In the genomic region with DNA sequence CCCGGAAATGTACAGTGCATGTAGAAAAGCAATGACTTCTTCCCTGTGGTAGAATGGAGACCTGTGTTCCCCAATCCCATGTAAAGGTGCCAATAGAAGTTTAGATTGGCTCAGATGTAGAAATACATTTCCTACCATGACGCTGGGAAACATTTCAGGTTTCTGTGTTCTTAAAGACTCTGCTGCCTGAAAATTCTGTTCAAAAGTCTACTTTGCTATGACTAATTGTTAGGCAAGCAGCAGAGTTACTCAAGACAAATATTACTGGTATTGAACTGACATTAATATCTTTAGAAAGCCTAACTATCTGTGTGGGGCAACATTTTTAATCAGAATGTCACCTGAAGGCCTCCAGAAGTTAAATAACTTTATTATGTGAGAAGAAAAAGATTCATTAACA, we compare ENCODE assay signal across 19 cellular contexts.
DNase-seq lines count a peak whose midpoint lies in the region; ATAC-seq and TF ChIP-seq lines count a peak whose summit lies in the region.
"Had no signal": no experiment of that assay in that cellular context is flagged by ENCODE, and none has a peak within 500 bp of the region (broad histone marks: within the 10 kb centered on the region; RNA-seq: fewer than 3 reads in every experiment).

No MANE protein-coding gene starts in this region.

- H3K4me1 ChIP-seq in mammary epithelial cell (ENCODE audit: insufficient read depth, low read length) (peaks cover 22% of the 10 kb centered on the region), foreskin keratinocyte (peaks cover 18% of the 10 kb centered on the region), aorta (ENCODE audit: control insufficient read depth in 1 of 2, insufficient read depth in 2 of 2, low read length in 2 of 2) (peaks cover 0 to 2% of the 10 kb centered on the region in 2 donors), esophagus muscularis mucosa (no peaks in the 10 kb centered on the region)
- H3K4me1 ChIP-seq in CD8-positive, alpha-beta memory T cell (ENCODE audit: insufficient read depth, low read length), result no peaks in the 10 kb centered on the region
- H3K4me1 ChIP-seq: BLaER1 treated with 17β-estradiol and CSF1 and Interleukin-3, amounts not matched to agents 10 nM and 100 nM had no signal

- no peak for TF ChIP-seq CTCF in mammary epithelial cell (conservative IDR thresholded peaks at IDR 0.05 in 1 of 2, IDR thresholded peaks at IDR 0.05 in 1 of 2; ENCODE audit: extremely low read depth in 1 of 2, insufficient read depth in 1 of 2, low read depth in 1 of 2, low read length in 2 of 2)
- no peak for TF ChIP-seq CTCF in foreskin keratinocyte (conservative IDR thresholded peaks at IDR 0.05)
- TF ChIP-seq CTCF in esophagus muscularis mucosa (IDR thresholded peaks at IDR 0.05), result no peak

- CTCF ChIA-PET in mammary epithelial cell (lab: Charles Lee; ENCODE audit: low non-redundant PET), result no interaction called here
- CTCF ChIA-PET in CD8-positive, alpha-beta memory T cell (lab: Charles Lee), result no interaction called here

- no peaks in the 10 kb centered on the region for H3K27me3 ChIP-seq in mammary epithelial cell (ENCODE audit: insufficient read depth, low read length)
- H3K27me3 ChIP-seq in foreskin keratinocyte, result no peaks in the 10 kb centered on the region
- H3K27me3 ChIP-seq in aorta (ENCODE audit: control insufficient read depth in 1 of 2, insufficient read depth in 2 of 2, low read length in 1 of 2), result no peaks in the 10 kb centered on the region
- no peaks in the 10 kb centered on the region for H3K27me3 ChIP-seq in esophagus muscularis mucosa
- no peaks in the 10 kb centered on the region for H3K27me3 ChIP-seq in CD8-positive, alpha-beta memory T cell (ENCODE audit: insufficient read depth, low read length, poor library complexity, severe bottlenecking)
- H3K27me3 ChIP-seq: BLaER1 treated with 17β-estradiol and CSF1 and Interleukin-3, amounts not matched to agents 10 nM and 100 nM had no signal

- H3K27ac ChIP-seq in mammary epithelial cell (ENCODE audit: insufficient read depth, low read depth, low read length) (peak overlapping the region; percentile 51), foreskin keratinocyte (peak overlapping the region; percentile 72), aorta (ENCODE audit: low read depth in 1 of 2, low read length in 2 of 2) (peak overlapping the region in 1 of 2 donors; percentile 72), esophagus muscularis mucosa (replicated peaks in 1 of 4) (no peak overlapping the region)
- H3K27ac ChIP-seq in CD8-positive, alpha-beta memory T cell (ENCODE audit: low read depth, low read length), result no peak overlapping the region
- H3K27ac ChIP-seq: BLaER1 treated with 17β-estradiol and CSF1 and Interleukin-3, amounts not matched to agents 10 nM and 100 nM had no signal

- H3K9me3 ChIP-seq in mammary epithelial cell (replicated peaks; ENCODE audit: insufficient read depth, low read length), result no peaks in the 10 kb centered on the region
- no peaks in the 10 kb centered on the region for H3K9me3 ChIP-seq in aorta (ENCODE audit: control insufficient read depth, low read length)
- no peaks in the 10 kb centered on the region for H3K9me3 ChIP-seq in esophagus muscularis mucosa
- H3K9me3 ChIP-seq in CD8-positive, alpha-beta memory T cell (ENCODE audit: low read length), result no peaks in the 10 kb centered on the region
- H3K9me3 ChIP-seq: BLaER1 treated with 17β-estradiol and CSF1 and Interleukin-3, amounts not matched to agents 10 nM and 100 nM had no signal

- POLR2A ChIA-PET in CD8-positive, alpha-beta memory T cell (lab: Charles Lee), result no interaction called here

- peaks cover 0 to 9% (median 4%) of the 10 kb centered on the region in 5 donors for H3K9me3 Mint-ChIP-seq in CD8-positive, alpha-beta memory T cell
- H3K9me3 Mint-ChIP-seq: dendritic cell treated with granulocyte-macrophage colony-stimulating factor and Interleukin-4, amounts not matched to agents 40 ng/mL and 50 ng/mL, for 4 days had no signal

- H3K27ac Mint-ChIP-seq in CD8-positive, alpha-beta memory T cell, result no peak overlapping the region
- H3K27ac Mint-ChIP-seq: dendritic cell treated with granulocyte-macrophage colony-stimulating factor and Interleukin-4, amounts not matched to agents 40 ng/mL and 50 ng/mL, for 4 days; natural killer cell treated with Interleukin-12 subunit alpha and Interleukin-12 subunit beta and Interleukin-15 and Interleukin-18, amount 100 ng/mL, for 72 hours; progenitor cell of endocrine pancreas had no signal

- H3K36me3 ChIP-seq in mammary epithelial cell (ENCODE audit: insufficient read depth, low read length) (no peaks in the 10 kb centered on the region), aorta (ENCODE audit: control insufficient read depth in 1 of 2, insufficient read depth in 2 of 2, low read length in 1 of 2) (no peaks in the 10 kb centered on the region), esophagus muscularis mucosa (no peaks in the 10 kb centered on the region)
- H3K36me3 ChIP-seq in CD8-positive, alpha-beta memory T cell (ENCODE audit: insufficient read depth, low read length), result no peaks in the 10 kb centered on the region
- H3K36me3 ChIP-seq: BLaER1 treated with 17β-estradiol and CSF1 and Interleukin-3, amounts not matched to agents 10 nM and 100 nM had no signal

- H3K4me3 ChIP-seq in mammary epithelial cell (replicated peaks in 1 of 3; ENCODE audit: insufficient read depth in 1 of 3, low read depth in 2 of 3, low read length in 3 of 3), result no peak overlapping the region
- no peak overlapping the region for H3K4me3 ChIP-seq in aorta (ENCODE audit: low read length in 2 of 2)
- H3K4me3 ChIP-seq in esophagus muscularis mucosa, result no peak overlapping the region
- no peak overlapping the region for H3K4me3 ChIP-seq in CD8-positive, alpha-beta memory T cell (ENCODE audit: low read length)
- H3K4me3 ChIP-seq: BLaER1 treated with 17β-estradiol and CSF1 and Interleukin-3, amounts not matched to agents 10 nM and 100 nM; smooth muscle cell had no signal

- no TSS peak for BruUV-seq in mammary epithelial cell (replicated peaks; lab: Mats Ljungman, UMichigan)

- TF ChIP-seq EP300 in esophagus muscularis mucosa (IDR thresholded peaks at IDR 0.05), result no peak

- peaks cover 3 to 8% of the 10 kb centered on the region in 2 donors for H3K27me3 Mint-ChIP-seq in CD8-positive, alpha-beta memory T cell
- H3K27me3 Mint-ChIP-seq: dendritic cell treated with granulocyte-macrophage colony-stimulating factor and Interleukin-4, amounts not matched to agents 40 ng/mL and 50 ng/mL, for 4 days; progenitor cell of endocrine pancreas had no signal

- H2AFZ ChIP-seq in mammary epithelial cell (ENCODE audit: low read depth, low read length), result peak overlapping the region; percentile 55

- intact Hi-C loops in mammary epithelial cell (cut with micrococcal nuclease) (no loop called here), aorta (cut with DNase I) (no loop called here), esophagus muscularis mucosa (cut with DNase I) (no loop called here)

- H3K9ac ChIP-seq in mammary epithelial cell (ENCODE audit: insufficient read depth, low read length), result no peak overlapping the region
- H3K9ac ChIP-seq: BLaER1 treated with 17β-estradiol and CSF1 and Interleukin-3, amounts not matched to agents 10 nM and 100 nM had no signal

- in situ Hi-C loops in mammary epithelial cell (cut with MboI; ENCODE audit: low sequenced_read_pairs in 2 of 2), result no loop called here

- H3K79me2 ChIP-seq in mammary epithelial cell (ENCODE audit: insufficient read depth, low read length), result no peaks in the 10 kb centered on the region

- ATAC-seq in foreskin keratinocyte (peak; percentile 36), aorta (ENCODE audit: low FRiP score) (peak; percentile 26)
- ATAC-seq: natural killer cell treated with Interleukin-12 subunit alpha and Interleukin-12 subunit beta and Interleukin-15 and Interleukin-18, amount 100 ng/mL, for 72 hours; SK-N-SH treated with all-trans-retinoic acid at 6 μM for 48 hours had no signal

- H3K4me2 ChIP-seq in mammary epithelial cell (ENCODE audit: insufficient read depth, low read depth, low read length), result no peak overlapping the region
- H3K4me2 ChIP-seq: BLaER1 treated with 17β-estradiol and CSF1 and Interleukin-3, amounts not matched to agents 10 nM and 100 nM; smooth muscle cell had no signal

- H3K4me3 Mint-ChIP-seq in CD8-positive, alpha-beta memory T cell, result no peak overlapping the region
- H3K4me3 Mint-ChIP-seq: dendritic cell treated with granulocyte-macrophage colony-stimulating factor and Interleukin-4, amounts not matched to agents 40 ng/mL and 50 ng/mL, for 4 days; natural killer cell treated with Interleukin-12 subunit alpha and Interleukin-12 subunit beta and Interleukin-15 and Interleukin-18, amount 100 ng/mL, for 72 hours had no signal

- peak; percentile 15 for DNase-seq in HT1080 (ENCODE audit: low read depth)
- DNase-seq in mammary epithelial cell, result peak; percentile 72
- peak in 1 of 2 donors; percentile 61 for DNase-seq in foreskin keratinocyte
- no peak for DNase-seq in aorta
- no peak for DNase-seq in OCI-M1 (lab: John Stamatoyannopoulos, UW)
- DNase-seq in esophagus muscularis mucosa (ENCODE audit: extremely low spot score), result no peak
- DNase-seq in CD8-positive, alpha-beta memory T cell, result no peak
- DNase-seq: activated CD4-positive, alpha-beta T cell treated with anti-CD3 and anti-CD28 coated beads for 48 hours; activated effector memory CD4-positive, alpha-beta T cell treated with Interleukin-2 at 50 U/mL for 16 hours; islet precursor cell; mesendoderm; NCI-H146; stimulated activated CD4-positive, alpha-beta T cell treated with anti-CD3 and anti-CD28 coated beads, Interleukin-4, amount 100 ng/mL, for 24 hours had no signal

- dilution Hi-C loops in mammary epithelial cell (cut with HindIII; ENCODE audit: low sequenced_read_pairs), result no loop called here

- no peaks in the 10 kb centered on the region for H4K20me1 ChIP-seq in mammary epithelial cell (ENCODE audit: insufficient read depth, low read length)
- H4K20me1 ChIP-seq: BLaER1 treated with 17β-estradiol and CSF1 and Interleukin-3, amounts not matched to agents 10 nM and 100 nM had no signal

- no peaks in the 10 kb centered on the region for H3K4me1 Mint-ChIP-seq in CD8-positive, alpha-beta memory T cell

- TF ChIP-seq POLR2A in esophagus muscularis mucosa (IDR thresholded peaks at IDR 0.05; ENCODE audit: low read depth), result no peak

- peaks cover 0 to 8% (median 0%) of the 10 kb centered on the region in 3 donors for H3K36me3 Mint-ChIP-seq in CD8-positive, alpha-beta memory T cell

- 58% methylated on average over 2 of the region's 2 CpGs for WGBS in mammary epithelial cell (ENCODE audit: low coverage, missing lambda C conversion rate)
- 3 to 11% methylated on average over 2 of the region's 2 CpGs for WGBS in aorta, 2 donors
- 86% methylated on average over 2 of the region's 2 CpGs for WGBS in esophagus muscularis mucosa

Comparison
In these comparisons a context has a peak if more than half of its experiments do, and no peak if none do; other contexts are left out.
1. DNase-seq: peak in HT1080 (single experiment) and mammary epithelial cell (single experiment); none in aorta (0 of 2), OCI-M1 (single experiment), esophagus muscularis mucosa (single experiment) and CD8-positive, alpha-beta memory T cell (0 of 5).
2. H3K27ac ChIP-seq: peak in mammary epithelial cell (single experiment) and foreskin keratinocyte (single experiment); none in esophagus muscularis mucosa (0 of 4) and CD8-positive, alpha-beta memory T cell (single experiment).